ENCODE assay signal across 29 cellular contexts in the genomic region with DNA sequence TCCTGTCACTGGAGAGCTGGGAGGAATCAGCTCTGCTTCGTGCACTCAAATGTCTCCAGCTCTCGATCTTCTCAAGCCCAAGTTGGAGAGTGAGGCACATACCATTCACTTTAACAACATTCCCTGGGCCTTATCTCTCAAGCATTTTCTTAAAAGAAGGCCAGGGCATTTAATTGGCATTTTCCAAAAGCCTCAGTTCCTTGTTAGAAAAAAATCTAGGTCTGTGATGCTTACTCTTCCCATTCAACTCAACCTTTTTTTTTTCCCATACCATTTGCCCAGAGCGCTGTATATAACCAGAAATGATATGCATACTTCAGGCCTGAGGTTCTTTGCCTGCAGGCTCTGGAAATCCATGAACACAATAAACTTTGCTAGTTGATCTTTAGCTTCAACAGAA. TPM values are rescaled to one million over a fixed set of nuclear protein-coding genes. Genes with fewer than 3 reads are reported as not detected.
"Had no signal": no experiment of that assay in that cellular context is flagged by ENCODE, and none has a peak within 500 bp of the region (broad histone marks: within the 10 kb centered on the region; RNA-seq: fewer than 3 reads in every experiment).

No MANE protein-coding gene starts in this region.

- H3K4me3 ChIP-seq: coronary artery, dorsolateral prefrontal cortex had no signal

- H3K27me3 ChIP-seq: brain microvascular endothelial cell had no signal

- FAIRE-seq: astrocyte, bronchial epithelial cell, frontal cortex had no signal

- H3K27ac ChIP-seq: brain microvascular endothelial cell, coronary artery, dorsolateral prefrontal cortex had no signal

- H3K36me3 ChIP-seq: brain microvascular endothelial cell had no signal

- ATAC-seq: activated CD4-positive, alpha-beta T cell treated with anti-CD3 and anti-CD28 coated beads for 36 hours; activated CD8-positive, alpha-beta T cell treated with anti-CD3 and anti-CD28 coated beads, Interleukin-2, amount 10 ng/mL, durations not matched to agents 7 days and 5 days; activated T-cell treated with anti-CD3 and anti-CD28 coated beads, Interleukin-2, amount 50 U/mL, for 72 hours; esophagus mucosa; T-helper 17 cell had no signal

- DNase-seq: activated CD4-positive, alpha-beta memory T cell treated with anti-CD3 and anti-CD28 coated beads for 36 hours; activated CD4-positive, alpha-beta T cell treated with anti-CD3 and anti-CD28 coated beads for 36 hours; activated CD4-positive, alpha-beta T cell treated with anti-CD3 and anti-CD28 coated beads, Interleukin-2, amount 10 ng/mL, durations not matched to agents 24 days and 14 days; activated CD4-positive, CD25-positive, alpha-beta regulatory T cell; activated CD4-positive, CD25-positive, alpha-beta regulatory T cell treated with anti-CD3 and anti-CD28 coated beads, Interleukin-2, amount 50 U/mL, for 72 hours; activated CD8-positive, alpha-beta memory T cell treated with anti-CD3 and anti-CD28 coated beads, Interleukin-2, amount 50 U/mL, for 48 hours; activated CD8-positive, alpha-beta T cell treated with anti-CD3 and anti-CD28 coated beads, Interleukin-2, amount 10 ng/mL, durations not matched to agents 7 days and 5 days; activated gamma-delta T cell treated with Interleukin-2 at 50 U/mL for 16 hours; activated naive CD4-positive, alpha-beta T cell treated with anti-CD3 and anti-CD28 coated beads, Interleukin-2, amount 50 U/mL, for 16 hours; activated naive CD4-positive, alpha-beta T cell treated with Interleukin-2 at 50 U/mL for 16 hours; activated T-cell treated with anti-CD3 and anti-CD28 coated beads for 4 hours; activated T-cell treated with anti-CD3 and anti-CD28 coated beads, Interleukin-2, amount 50 U/mL, for 24 hours; activated T-cell treated with anti-CD3 and anti-CD28 coated beads, Interleukin-2, amount 50 U/mL, for 72 hours; amniotic stem cell; anterior cingulate cortex; brain microvascular endothelial cell; dorsolateral prefrontal cortex; effector memory CD4-positive, alpha-beta T cell; endodermal cell; foreskin fibroblast; head of caudate nucleus; T-helper 1 cell; T-helper 17 cell; T1000 had no signal

RNA-seq across cellular contexts. Expression of gene QPCT, which starts 10.1 kb away (rescaled TPM):
- total RNA-seq: activated CD8-positive, alpha-beta T cell treated with anti-CD3 and anti-CD28 coated beads, Interleukin-2, amount 10 ng/mL, durations not matched to agents 7 days and 5 days had no signal
